In the genomic region with DNA sequence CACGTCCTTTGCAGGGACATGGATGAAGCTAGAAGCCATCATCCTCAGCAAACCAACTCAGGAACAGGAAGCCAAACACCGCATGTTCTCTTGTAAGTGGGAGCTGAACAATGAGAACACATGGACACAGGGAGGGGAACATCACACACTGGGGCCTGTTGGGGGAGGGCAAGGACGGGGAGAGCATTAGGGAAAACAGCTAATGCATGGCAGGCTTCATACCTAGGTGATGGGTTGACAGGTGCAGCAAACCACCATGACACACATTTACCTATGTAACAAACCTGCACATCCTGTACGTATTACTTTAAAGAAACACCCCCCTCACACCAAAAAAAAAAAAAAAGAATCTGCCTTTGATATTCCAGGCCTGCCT, we compare ENCODE assay signal across 8 cellular contexts. TPM values are rescaled to one million over a fixed set of nuclear protein-coding genes. Genes with fewer than 3 reads are reported as not detected.
DNase-seq lines count a peak whose midpoint lies in the region; ATAC-seq, FAIRE-seq and TF ChIP-seq lines count a peak whose summit lies in the region.
"Not testable (repeated sequence)": the region's sequence is repeated elsewhere in the genome, so short reads cannot be mapped to it uniquely, and the experiment has no call there.

No MANE protein-coding gene starts in this region.

- POLR2A ChIA-PET in T-cell (lab: Charles Lee): not testable (repeated sequence)
- POLR2A ChIA-PET in K562 (lab: Yijun Ruan, JAX): interaction anchor here (1.0 to 1.1 kb wide), 2 partner anchors 16 to 26 kb away, joined by 3 to 4 read pairs; no protein-coding TSS in a partner anchor

- H3K79me2 ChIP-seq in K562 (ENCODE audit: control insufficient read depth, insufficient read depth, low read length): not testable (repeated sequence)

- not testable (repeated sequence) for FAIRE-seq in K562 (lab: Jason Lieb, UNC)

- H3K4me3 ChIP-seq in K562: 0 out of 2 replicates have a peak overlapping the region, but pooled peaks have one; percentile 5

- not testable (repeated sequence) for BruUV-seq in K562 (replicated peaks; lab: Mats Ljungman, UMichigan)

- intact Hi-C loops in CD14-positive monocyte (cut with micrococcal nuclease): not testable (repeated sequence)
- intact Hi-C loops in K562 (cut with micrococcal nuclease): loop anchor here (2.0 kb wide), 1 partner anchor 72 kb away; no protein-coding TSS in a partner anchor

- peak overlapping the region; percentile 73 for H3K4me2 ChIP-seq in K562 (ENCODE audit: insufficient read depth, low read length)

- H3K4me3 Mint-ChIP-seq in CD14-positive monocyte (peak overlapping the region; percentile 90 to 98), T-cell (peak overlapping the region; percentile 80 to 89 (median 84))
- peak overlapping the region; percentile 73 for H3K4me3 Mint-ChIP-seq in stimulated activated effector memory CD8-positive, alpha-beta T cell treated with anti-CD3 and anti-CD28 coated beads, Interleukin-12 subunit alpha, Interleukin-12 subunit beta, amount 100 ng/mL, for 72 hours

- TF ChIP-seq CTCF in CD14-positive monocyte (IDR thresholded peaks at IDR 0.05); K562 (IDR thresholded peaks at IDR 0.05 in 2 of 3, conservative IDR thresholded peaks at IDR 0.05 in 1 of 3; ENCODE audit: insufficient read depth in 2 of 3, low read depth in 1 of 3, low read length in 3 of 3): not testable (repeated sequence)

- DNase-seq in CD14-positive monocyte (ENCODE audit: low spot score); K562 (ENCODE audit: extremely low read depth in 1 of 4, low spot score in 3 of 4); stimulated activated effector memory CD8-positive, alpha-beta T cell treated with anti-CD3 and anti-CD28 coated beads, Interleukin-12 subunit alpha, Interleukin-12 subunit beta, amount 100 ng/mL, for 72 hours (ENCODE audit: low spot score in 2 of 2): not testable (repeated sequence)
- peak in 19 of 34 experiments; percentile 4 to 61 (median 22) for DNase-seq in T-cell

- peaks cover 20 to 44% (median 35%) of the 10 kb centered on the region in 3 donors for H3K27me3 Mint-ChIP-seq in CD14-positive monocyte (ENCODE audit: low read depth in 3 of 3)
- H3K27me3 Mint-ChIP-seq in T-cell: not testable (repeated sequence)

- H3K4me1 Mint-ChIP-seq in CD14-positive monocyte (peaks cover 64% of the 10 kb centered on the region), T-cell (peaks cover 58 to 70% (median 68%) of the 10 kb centered on the region in 3 donors)
- H3K4me1 Mint-ChIP-seq in stimulated activated effector memory CD8-positive, alpha-beta T cell treated with anti-CD3 and anti-CD28 coated beads, Interleukin-12 subunit alpha, Interleukin-12 subunit beta, amount 100 ng/mL, for 72 hours: peaks cover 25% of the 10 kb centered on the region

- H3K36me3 ChIP-seq in K562 (ENCODE audit: control insufficient read depth, insufficient read depth, low read length): not testable (repeated sequence)

- H3K27ac ChIP-seq in K562 (ENCODE audit: extremely low read depth, low read depth, low read length) (peak overlapping the region; percentile 72; the same call in 1 of the 3 replicates), layer of hippocampus (ENCODE audit: low read depth, low read length) (peak overlapping the region; percentile 65)

- WGBS in K562 (ENCODE audit: insufficient coverage, low coverage, missing lambda C conversion rate): 51% methylated on average over 4 of the region's 4 CpGs

- H3K9me3 ChIP-seq in K562 (replicated peaks; ENCODE audit: control insufficient read depth, insufficient read depth, low read depth, low read length): not testable (repeated sequence)

- H3K27me3 ChIP-seq in K562 (ENCODE audit: control insufficient read depth in 2 of 2, insufficient read depth in 2 of 2, low read length in 2 of 2): peaks cover 0 to 10% of the 10 kb centered on the region in 2 experiments; a peak in 1 of 5 replicates
- not testable (repeated sequence) for H3K27me3 ChIP-seq in layer of hippocampus (ENCODE audit: control insufficient read depth, insufficient read depth, low read length)

- ATAC-seq in GM19023 (IDR thresholded peaks at IDR 0.05; ENCODE audit: unreplicated experiment) (peak; percentile 17), HG02571 (IDR thresholded peaks at IDR 0.05; ENCODE audit: unreplicated experiment) (peak; percentile 1), HG03442 (IDR thresholded peaks at IDR 0.05; ENCODE audit: unreplicated experiment) (peak; percentile 3), T-cell (replicated peaks in 1 of 4) (peak; percentile 25 to 66 (median 34))
- not testable (repeated sequence) for ATAC-seq in K562; stimulated activated effector memory CD8-positive, alpha-beta T cell treated with anti-CD3 and anti-CD28 coated beads, Interleukin-12 subunit alpha, Interleukin-12 subunit beta, amount 100 ng/mL, for 72 hours

- TF ChIP-seq POLR2A in K562 (conservative IDR thresholded peaks at IDR 0.05): not testable (repeated sequence)

- CTCF ChIA-PET in T-cell (lab: Charles Lee): interaction anchor here in 1 of 2 donors (0.7 kb wide), 1 partner anchor 819 kb away, joined by 7 read pairs; no protein-coding TSS in a partner anchor
- CTCF ChIA-PET in K562 (lab: Yijun Ruan, JAX; ENCODE audit: low intra/inter-chr PET ratio): not testable (repeated sequence)

- H3K9me3 Mint-ChIP-seq in CD14-positive monocyte; T-cell; stimulated activated effector memory CD8-positive, alpha-beta T cell treated with anti-CD3 and anti-CD28 coated beads, Interleukin-12 subunit alpha, Interleukin-12 subunit beta, amount 100 ng/mL, for 72 hours: not testable (repeated sequence)

- peak overlapping the region; percentile 76 for H2AFZ ChIP-seq in K562 (ENCODE audit: low read depth, low read length)

- peak overlapping the region; percentile 53 to 72; a peak in 2 of 4 replicates for H3K9ac ChIP-seq in K562 (ENCODE audit: insufficient read depth in 1 of 2, low read depth in 2 of 2, low read length in 2 of 2)

- H3K27ac Mint-ChIP-seq in CD14-positive monocyte: peak overlapping the region; percentile 90 to 97 (median 97)
- H3K27ac Mint-ChIP-seq in T-cell: peak overlapping the region; percentile 99 to 100
- peak overlapping the region; percentile 93 for H3K27ac Mint-ChIP-seq in stimulated activated effector memory CD8-positive, alpha-beta T cell treated with anti-CD3 and anti-CD28 coated beads, Interleukin-12 subunit alpha, Interleukin-12 subunit beta, amount 100 ng/mL, for 72 hours

- H3K36me3 Mint-ChIP-seq in CD14-positive monocyte; T-cell; stimulated activated effector memory CD8-positive, alpha-beta T cell treated with anti-CD3 and anti-CD28 coated beads, Interleukin-12 subunit alpha, Interleukin-12 subunit beta, amount 100 ng/mL, for 72 hours: not testable (repeated sequence)

- TF ChIP-seq EP300 in K562 (IDR thresholded peaks at IDR 0.05; ENCODE audit: low read length): not testable (repeated sequence)

- peaks cover 37 to 38% of the 10 kb centered on the region in 2 experiments for H3K4me1 ChIP-seq in K562 (replicated peaks in 1 of 2; ENCODE audit: control insufficient read depth in 2 of 2, insufficient read depth in 2 of 2, low read length in 2 of 2)

- H3K9me1 ChIP-seq in K562 (ENCODE audit: control insufficient read depth, insufficient read depth, low read length): not testable (repeated sequence)

- H4K20me1 ChIP-seq in K562 (replicated peaks; ENCODE audit: control insufficient read depth, insufficient read depth, low read length): not testable (repeated sequence)

- not testable (repeated sequence) for TF ChIP-seq RAD21 in K562 (CRISPR knock-in tag; conservative IDR thresholded peaks at IDR 0.05 in 1 of 2, IDR thresholded peaks at IDR 0.05 in 1 of 2)

- in situ Hi-C loops in K562 (cut with MboI): not testable (repeated sequence)

RNA-seq across cellular contexts. Expression of a gene that starts 57.9 kb away (rescaled TPM):
- polyA plus RNA-seq in CD14-positive monocyte: 10 to 100 TPM in 1 of 2 donors, 1 to 10 TPM in 1; 9.4 to 10.6 TPM
- 1 to 10 TPM in 4 of 5 donors, under 1 TPM in 1; 0.62 to 2.7 (median 1.5) TPM for total RNA-seq in T-cell
- total RNA-seq in K562 (2011; cell fraction: chromatin; rRNA removed; ENCODE audit: low replicate concordance): 4.0 and 10.2 TPM in 2 replicates
- total RNA-seq in K562 (2011; cell fraction: nucleolus; rRNA removed): 9.7 and 10.3 TPM in 2 replicates
- 5.5 and 5.7 TPM in 2 replicates for total RNA-seq in K562 (2011; cell fraction: nucleoplasm; rRNA removed)
- 19.4 and 25.7 TPM in 2 replicates for total RNA-seq in K562 (2014; rRNA removed)
- 8.9 and 9.0 TPM in 2 replicates for total RNA-seq in K562 (2014; rRNA removed; fragmentation: Illumina TruSeq; extraction: Trizol)
- 12.6 and 14.0 TPM in 2 replicates for total RNA-seq in K562 (2015; rRNA removed; fragmentation: Illumina TruSeq; extraction: Trizol)
- 17.3 and 17.9 TPM in 2 replicates for total RNA-seq in K562 (2021)
- polyA plus RNA-seq in K562 (2011; rRNA removed): 16.1 and 21.9 TPM in 2 replicates
- 17.5 and 35.2 TPM in 2 replicates for polyA plus RNA-seq in K562 (2011; cell fraction: cytosol; rRNA removed)
- polyA plus RNA-seq in K562 (2011; cell fraction: nucleus; rRNA removed): 14.3 and 27.7 TPM in 2 replicates
- 8.6 and 12.1 TPM in 2 replicates for polyA plus RNA-seq in K562 (2012)
- 15.7 and 17.1 TPM in 2 replicates for polyA plus RNA-seq in K562 (2014; fragmentation: Illumina TruSeq; extraction: Trizol)
- polyA plus RNA-seq in K562 (2014; fragmentation: Nextera tagmentation; extraction: Ambion mirVana): under 1 TPM; 0.53 to 0.67 TPM
- polyA plus RNA-seq in K562 (2014; rRNA removed): 10.0 and 17.7 TPM in 2 replicates
- 8.7 and 16.4 TPM in 2 replicates for polyA minus RNA-seq in K562 (2011; rRNA and poly(A)+ RNA removed)
- polyA minus RNA-seq in K562 (2011; cell fraction: cytosol; rRNA and poly(A)+ RNA removed): 7.0 and 9.4 TPM in 2 replicates
- polyA minus RNA-seq in K562 (2011; cell fraction: nucleus; rRNA and poly(A)+ RNA removed): 7.4 and 10.4 TPM in 2 replicates
